1 cellular context compared by ENCODE assay signal in the genomic region with DNA sequence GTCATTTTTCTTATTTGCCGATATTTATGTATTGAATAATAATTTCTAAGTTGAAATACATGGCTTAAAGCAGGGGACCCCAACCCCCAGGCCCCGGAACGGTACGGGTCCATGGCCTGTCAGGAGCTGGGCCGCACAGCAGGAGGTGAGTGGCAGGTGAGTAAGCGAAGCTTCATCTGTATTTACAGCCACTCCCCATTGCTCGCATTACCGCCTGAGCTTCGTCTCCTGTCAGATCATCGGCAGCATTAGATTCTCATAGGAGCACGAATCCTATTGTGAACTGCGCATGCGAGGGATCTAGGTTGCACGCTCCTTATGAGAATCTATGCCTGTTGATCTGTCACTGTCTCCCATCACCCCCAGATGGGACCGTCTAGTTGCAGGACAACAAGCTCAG.
TF ChIP-seq lines count a peak whose summit lies in the region.

No MANE protein-coding gene starts in this region.

TF ChIP-seq in A549, 52 proteins besides CTCF, POLR2A, EP300 and RAD21 (continued from another document):
- no peak for TF ChIP-seq HOXB5 (CRISPR knock-in tag; IDR thresholded peaks at IDR 0.05)
- TF ChIP-seq NFE2L2 (conservative IDR thresholded peaks at IDR 0.05; ENCODE audit: low read length): no peak
- no peak for TF ChIP-seq ZC3H11A (IDR thresholded peaks at IDR 0.05)
- TF ChIP-seq RFX5 (IDR thresholded peaks at IDR 0.05): no peak
- TF ChIP-seq, protein P1, sequence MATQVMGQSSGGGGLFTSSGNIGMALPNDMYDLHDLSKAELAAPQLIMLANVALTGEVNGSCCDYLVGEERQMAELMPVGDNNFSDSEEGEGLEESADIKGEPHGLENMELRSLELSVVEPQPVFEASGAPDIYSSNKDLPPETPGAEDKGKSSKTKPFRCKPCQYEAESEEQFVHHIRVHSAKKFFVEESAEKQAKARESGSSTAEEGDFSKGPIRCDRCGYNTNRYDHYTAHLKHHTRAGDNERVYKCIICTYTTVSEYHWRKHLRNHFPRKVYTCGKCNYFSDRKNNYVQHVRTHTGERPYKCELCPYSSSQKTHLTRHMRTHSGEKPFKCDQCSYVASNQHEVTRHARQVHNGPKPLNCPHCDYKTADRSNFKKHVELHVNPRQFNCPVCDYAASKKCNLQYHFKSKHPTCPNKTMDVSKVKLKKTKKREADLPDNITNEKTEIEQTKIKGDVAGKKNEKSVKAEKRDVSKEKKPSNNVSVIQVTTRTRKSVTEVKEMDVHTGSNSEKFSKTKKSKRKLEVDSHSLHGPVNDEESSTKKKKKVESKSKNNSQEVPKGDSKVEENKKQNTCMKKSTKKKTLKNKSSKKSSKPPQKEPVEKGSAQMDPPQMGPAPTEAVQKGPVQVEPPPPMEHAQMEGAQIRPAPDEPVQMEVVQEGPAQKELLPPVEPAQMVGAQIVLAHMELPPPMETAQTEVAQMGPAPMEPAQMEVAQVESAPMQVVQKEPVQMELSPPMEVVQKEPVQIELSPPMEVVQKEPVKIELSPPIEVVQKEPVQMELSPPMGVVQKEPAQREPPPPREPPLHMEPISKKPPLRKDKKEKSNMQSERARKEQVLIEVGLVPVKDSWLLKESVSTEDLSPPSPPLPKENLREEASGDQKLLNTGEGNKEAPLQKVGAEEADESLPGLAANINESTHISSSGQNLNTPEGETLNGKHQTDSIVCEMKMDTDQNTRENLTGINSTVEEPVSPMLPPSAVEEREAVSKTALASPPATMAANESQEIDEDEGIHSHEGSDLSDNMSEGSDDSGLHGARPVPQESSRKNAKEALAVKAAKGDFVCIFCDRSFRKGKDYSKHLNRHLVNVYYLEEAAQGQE (IDR thresholded peaks at IDR 0.05): no peak
- no peak for TF ChIP-seq SREBF2 (IDR thresholded peaks at IDR 0.05)
- TF ChIP-seq FOXS1 (CRISPR knock-in tag; IDR thresholded peaks at IDR 0.05): no peak
- TF ChIP-seq TP53 (CRISPR knock-in tag; IDR thresholded peaks at IDR 0.05): no peak
- no peak for TF ChIP-seq NR3C1 (IDR thresholded peaks at IDR 0.05)
- TF ChIP-seq, protein P2, sequence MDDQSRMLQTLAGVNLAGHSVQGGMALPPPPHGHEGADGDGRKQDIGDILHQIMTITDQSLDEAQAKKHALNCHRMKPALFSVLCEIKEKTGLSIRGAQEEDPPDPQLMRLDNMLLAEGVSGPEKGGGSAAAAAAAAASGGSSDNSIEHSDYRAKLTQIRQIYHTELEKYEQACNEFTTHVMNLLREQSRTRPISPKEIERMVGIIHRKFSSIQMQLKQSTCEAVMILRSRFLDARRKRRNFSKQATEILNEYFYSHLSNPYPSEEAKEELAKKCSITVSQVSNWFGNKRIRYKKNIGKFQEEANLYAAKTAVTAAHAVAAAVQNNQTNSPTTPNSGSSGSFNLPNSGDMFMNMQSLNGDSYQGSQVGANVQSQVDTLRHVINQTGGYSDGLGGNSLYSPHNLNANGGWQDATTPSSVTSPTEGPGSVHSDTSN (IDR thresholded peaks at IDR 0.05): no peak
